ENCODE assay signal across 9 cellular contexts in genomic region chr4:99855677-99856076, GRCh38. TPM values are rescaled to one million over a fixed set of nuclear protein-coding genes. Genes with fewer than 3 reads are reported as not detected.
DNase-seq lines count a peak whose midpoint lies in the region; ATAC-seq lines count a peak whose summit lies in the region.
"Had no signal": no experiment of that assay in that cellular context is flagged by ENCODE, and none has a peak within 500 bp of the region (broad histone marks: within the 10 kb centered on the region; RNA-seq: fewer than 3 reads in every experiment).

No MANE protein-coding gene starts in this region.

- no peaks in the 10 kb centered on the region for H3K9me3 ChIP-seq in CD4-positive, CD25-positive, alpha-beta regulatory T cell (ENCODE audit: control insufficient read depth in 2 of 2, low read length in 2 of 2)

- H3K4me3 Mint-ChIP-seq in CD4-positive, CD25-positive, alpha-beta regulatory T cell, result peak overlapping the region; percentile 32 to 81 (median 54)
- H3K4me3 Mint-ChIP-seq in activated T-helper 17 cell treated with anti-CD3 and anti-CD28 coated beads, Interleukin-2, amount 50 U/mL, for 72 hours, result peak overlapping the region; percentile 53

- H3K4me1 Mint-ChIP-seq in CD4-positive, CD25-positive, alpha-beta regulatory T cell, result peaks cover 25 to 63% (median 52%) of the 10 kb centered on the region in 4 donors
- H3K4me1 Mint-ChIP-seq in activated T-helper 17 cell treated with anti-CD3 and anti-CD28 coated beads, Interleukin-2, amount 50 U/mL, for 72 hours, result peaks cover 57% of the 10 kb centered on the region

- H3K9me3 Mint-ChIP-seq in CD4-positive, CD25-positive, alpha-beta regulatory T cell, result no peaks in the 10 kb centered on the region
- no peaks in the 10 kb centered on the region for H3K9me3 Mint-ChIP-seq in activated T-helper 17 cell treated with anti-CD3 and anti-CD28 coated beads, Interleukin-2, amount 50 U/mL, for 72 hours

- H3K27me3 Mint-ChIP-seq in CD4-positive, CD25-positive, alpha-beta regulatory T cell, result no peaks in the 10 kb centered on the region
- no peaks in the 10 kb centered on the region for H3K27me3 Mint-ChIP-seq in activated T-helper 17 cell treated with anti-CD3 and anti-CD28 coated beads, Interleukin-2, amount 50 U/mL, for 72 hours

- H3K4me3 ChIP-seq in CD4-positive, CD25-positive, alpha-beta regulatory T cell (ENCODE audit: low read depth, low read length), result peak overlapping the region; percentile 72

- no peaks in the 10 kb centered on the region for H3K27me3 ChIP-seq in CD4-positive, CD25-positive, alpha-beta regulatory T cell (ENCODE audit: control insufficient read depth, insufficient read depth, low read length)

- DNase-seq in CD4-positive, CD25-positive, alpha-beta regulatory T cell, result peak in 1 of 3 donors; percentile 79
- DNase-seq in SW 1271 (lab: John Stamatoyannopoulos, UW), result no peak
- DNase-seq in DMS114 treated with DMSO at 0.1 percent for 48 hours (lab: John Stamatoyannopoulos, UW; ENCODE audit: unreplicated experiment), result no peak
- no peak for DNase-seq in NCI-H2227 (lab: John Stamatoyannopoulos, UW; ENCODE audit: unreplicated experiment)
- no peak for DNase-seq in HuH-7.5 (ENCODE audit: low spot score)

- peak; percentile 46 to 59 for ATAC-seq in CD4-positive, CD25-positive, alpha-beta regulatory T cell (ENCODE audit: low read depth in 2 of 2)
- ATAC-seq in GM19397 (IDR thresholded peaks at IDR 0.05; ENCODE audit: unreplicated experiment) (peak; percentile 42), HG03354 (IDR thresholded peaks at IDR 0.05; ENCODE audit: poor library complexity, severe bottlenecking, unreplicated experiment) (peak; percentile 55)
- no peak for ATAC-seq in activated T-helper 17 cell treated with anti-CD3 and anti-CD28 coated beads, Interleukin-2, amount 50 U/mL, for 72 hours (replicated peaks)

- peaks cover 3% of the 10 kb centered on the region for H3K36me3 ChIP-seq in CD4-positive, CD25-positive, alpha-beta regulatory T cell (ENCODE audit: control insufficient read depth, insufficient read depth, low read length)

- peaks cover 25% of the 10 kb centered on the region for H3K36me3 Mint-ChIP-seq in CD4-positive, CD25-positive, alpha-beta regulatory T cell
- peaks cover 80% of the 10 kb centered on the region for H3K36me3 Mint-ChIP-seq in activated T-helper 17 cell treated with anti-CD3 and anti-CD28 coated beads, Interleukin-2, amount 50 U/mL, for 72 hours (ENCODE audit: low read depth)

- peaks cover 26% of the 10 kb centered on the region for H3K4me1 ChIP-seq in CD4-positive, CD25-positive, alpha-beta regulatory T cell (ENCODE audit: control insufficient read depth, insufficient read depth, low read length, poor library complexity, severe bottlenecking)

- peak overlapping the region; percentile 70 for H3K27ac ChIP-seq in CD4-positive, CD25-positive, alpha-beta regulatory T cell (ENCODE audit: insufficient read depth, low read length, poor library complexity, severe bottlenecking)

- H3K27ac Mint-ChIP-seq in CD4-positive, CD25-positive, alpha-beta regulatory T cell, result peak overlapping the region; percentile 37 to 67 (median 54)
- H3K27ac Mint-ChIP-seq in activated T-helper 17 cell treated with anti-CD3 and anti-CD28 coated beads, Interleukin-2, amount 50 U/mL, for 72 hours, result peak overlapping the region; percentile 59

RNA-seq across cellular contexts. Expression of gene LAMTOR3, which starts 38.5 kb away (rescaled TPM):
- total RNA-seq in CD4-positive, CD25-positive, alpha-beta regulatory T cell, result 17.0 TPM
- 10 to 100 TPM; 32.5 to 41.5 (median 34.1) TPM for polyA plus RNA-seq in CD4-positive, CD25-positive, alpha-beta regulatory T cell
- 10 to 100 TPM; 31.6 to 31.9 TPM for total RNA-seq in activated T-helper 17 cell treated with anti-CD3 and anti-CD28 coated beads, Interleukin-2, amount 50 U/mL, for 72 hours

RNA-seq across cellular contexts. Expression of gene DAPP1, which starts 39.0 kb away (rescaled TPM):
- 29.8 TPM for total RNA-seq in CD4-positive, CD25-positive, alpha-beta regulatory T cell
- 10 to 100 TPM; 25.0 to 42.8 (median 31.7) TPM for polyA plus RNA-seq in CD4-positive, CD25-positive, alpha-beta regulatory T cell
- total RNA-seq in activated T-helper 17 cell treated with anti-CD3 and anti-CD28 coated beads, Interleukin-2, amount 50 U/mL, for 72 hours, result 10 to 100 TPM; 52.9 to 58.4 TPM
- total RNA-seq: fibroblast of lung had no signal
- polyA plus RNA-seq: fibroblast of lung had no signal
